ENCODE assay signal across 9 cellular contexts in genomic region chr12:132178801-132179401, GRCh38. TPM values are rescaled to one million over a fixed set of nuclear protein-coding genes. Genes with fewer than 3 reads are reported as not detected.
A peak's percentile ranks its signal among the peaks of the same experiment; 100 is the strongest.
DNase-seq lines count a peak whose midpoint lies in the region; ATAC-seq and TF ChIP-seq lines count a peak whose summit lies in the region.
"Had no signal": no experiment of that assay in that cellular context is flagged by ENCODE, and none has a peak within 500 bp of the region (broad histone marks: within the 10 kb centered on the region; RNA-seq: fewer than 3 reads in every experiment).

No MANE protein-coding gene starts in this region.

- POLR2A ChIA-PET in Panc1 (lab: Charles Lee): no interaction called here

- no peaks in the 10 kb centered on the region for H3K4me1 ChIP-seq in left ventricle myocardium inferior
- peaks cover 4% of the 10 kb centered on the region; the same call in 1 of the 2 replicates for H3K4me1 ChIP-seq in Panc1 (ENCODE audit: control insufficient read depth, insufficient read depth, low read length)
- H3K4me1 ChIP-seq in SJCRH30: no peaks in the 10 kb centered on the region
- H3K4me1 ChIP-seq in upper lobe of right lung: no peaks in the 10 kb centered on the region

- H3K4me3 ChIP-seq in left ventricle myocardium inferior: no peak overlapping the region
- peak overlapping the region in 1 of 2 experiments; percentile 24; a peak in 1 of 4 replicates for H3K4me3 ChIP-seq in Panc1 (ENCODE audit: low read depth in 2 of 2, low read length in 2 of 2)
- H3K4me3 ChIP-seq in SJCRH30: no peak overlapping the region
- no peak overlapping the region for H3K4me3 ChIP-seq in upper lobe of right lung

- H3K27me3 ChIP-seq in left ventricle myocardium inferior (ENCODE audit: low read depth) (peaks cover 87% of the 10 kb centered on the region), Panc1 (ENCODE audit: control insufficient read depth, insufficient read depth, low read length) (peaks cover 5% of the 10 kb centered on the region), SJCRH30 (peaks cover 3% of the 10 kb centered on the region; the same call in 1 of the 2 replicates), upper lobe of right lung (peaks cover 31% of the 10 kb centered on the region)

- no peaks in the 10 kb centered on the region for H3K36me3 ChIP-seq in left ventricle myocardium inferior
- no peaks in the 10 kb centered on the region for H3K36me3 ChIP-seq in Panc1 (ENCODE audit: control insufficient read depth, insufficient read depth, low read length)
- H3K36me3 ChIP-seq in SJCRH30: no peaks in the 10 kb centered on the region
- H3K36me3 ChIP-seq in upper lobe of right lung: no peaks in the 10 kb centered on the region

- H3K4me3 Mint-ChIP-seq in activated naive CD8-positive, alpha-beta T cell treated with anti-CD3 and anti-CD28 coated beads, Interleukin-2, amount 50 U/mL, for 24 hours: peak overlapping the region; percentile 34
- H3K4me3 Mint-ChIP-seq in stimulated activated naive CD8-positive, alpha-beta T cell treated with anti-CD3 and anti-CD28 coated beads, Interleukin-15, amount 100 ng/mL, for 72 hours: peak overlapping the region; percentile 77 to 80

- no TSS peak for BruUV-seq in Panc1 (replicated peaks; lab: Mats Ljungman, UMichigan)

- H3K36me3 Mint-ChIP-seq in activated naive CD8-positive, alpha-beta T cell treated with anti-CD3 and anti-CD28 coated beads, Interleukin-2, amount 50 U/mL, for 24 hours (ENCODE audit: low read depth): no peaks in the 10 kb centered on the region

- H3K27me3 Mint-ChIP-seq in activated naive CD8-positive, alpha-beta T cell treated with anti-CD3 and anti-CD28 coated beads, Interleukin-2, amount 50 U/mL, for 24 hours: peaks cover 1% of the 10 kb centered on the region
- H3K27me3 Mint-ChIP-seq in stimulated activated naive CD8-positive, alpha-beta T cell treated with anti-CD3 and anti-CD28 coated beads, Interleukin-15, amount 100 ng/mL, for 72 hours: peaks cover 7% of the 10 kb centered on the region

- peaks cover 19% of the 10 kb centered on the region for H3K4me1 Mint-ChIP-seq in activated naive CD8-positive, alpha-beta T cell treated with anti-CD3 and anti-CD28 coated beads, Interleukin-2, amount 50 U/mL, for 24 hours
- H3K4me1 Mint-ChIP-seq in stimulated activated naive CD8-positive, alpha-beta T cell treated with anti-CD3 and anti-CD28 coated beads, Interleukin-15, amount 100 ng/mL, for 72 hours: peaks cover 43% of the 10 kb centered on the region

- TF ChIP-seq CTCF in left ventricle myocardium inferior (IDR thresholded peaks at IDR 0.05; ENCODE audit: borderline replicate concordance): no peak
- TF ChIP-seq CTCF in Panc1 (IDR thresholded peaks at IDR 0.05): no peak
- TF ChIP-seq CTCF in upper lobe of right lung (IDR thresholded peaks at IDR 0.05): no peak

- CTCF ChIA-PET in Panc1 (lab: Charles Lee): no interaction called here

- DNase-seq in Right ventricle myocardium inferior (ENCODE audit: missing footprints) (peak; percentile 57), left ventricle myocardium inferior (no peak), Panc1 (ENCODE audit: low read depth, low spot score) (no peak), SJCRH30 (no peak), upper lobe of right lung (no peak)
- DNase-seq in activated naive CD8-positive, alpha-beta T cell treated with anti-CD3 and anti-CD28 coated beads, Interleukin-2, amount 50 U/mL, for 24 hours: peak; percentile 25
- no peak for DNase-seq in stimulated activated naive CD8-positive, alpha-beta T cell treated with anti-CD3 and anti-CD28 coated beads, Interleukin-15, amount 100 ng/mL, for 72 hours
- DNase-seq: foreskin fibroblast had no signal

- intact Hi-C loops in Right ventricle myocardium inferior (cut with DNase I) (no loop called here), left ventricle myocardium inferior (cut with micrococcal nuclease) (no loop called here), Panc1 (cut with micrococcal nuclease; ENCODE audit: unreplicated experiment) (no loop called here), upper lobe of right lung (cut with DNase I) (no loop called here)

- H3K9me3 Mint-ChIP-seq in activated naive CD8-positive, alpha-beta T cell treated with anti-CD3 and anti-CD28 coated beads, Interleukin-2, amount 50 U/mL, for 24 hours: no peaks in the 10 kb centered on the region
- no peaks in the 10 kb centered on the region for H3K9me3 Mint-ChIP-seq in stimulated activated naive CD8-positive, alpha-beta T cell treated with anti-CD3 and anti-CD28 coated beads, Interleukin-15, amount 100 ng/mL, for 72 hours

- H3K27ac ChIP-seq in left ventricle myocardium inferior (replicated peaks) (no peak overlapping the region), Panc1 (ENCODE audit: low read length) (no peak overlapping the region), SJCRH30 (no peak overlapping the region), upper lobe of right lung (no peak overlapping the region)

- no peak overlapping the region for H3K27ac Mint-ChIP-seq in activated naive CD8-positive, alpha-beta T cell treated with anti-CD3 and anti-CD28 coated beads, Interleukin-2, amount 50 U/mL, for 24 hours
- peak overlapping the region in 1 of 2 donors; percentile 81 for H3K27ac Mint-ChIP-seq in stimulated activated naive CD8-positive, alpha-beta T cell treated with anti-CD3 and anti-CD28 coated beads, Interleukin-15, amount 100 ng/mL, for 72 hours

- H3K9me3 ChIP-seq in left ventricle myocardium inferior (replicated peaks) (no peaks in the 10 kb centered on the region), Panc1 (ENCODE audit: control insufficient read depth, insufficient read depth, low read depth, low read length) (no peaks in the 10 kb centered on the region), SJCRH30 (replicated peaks) (no peaks in the 10 kb centered on the region), upper lobe of right lung (no peaks in the 10 kb centered on the region)

- in situ Hi-C loops in Panc1 (cut with HindIII; ENCODE audit: low pct_unique_long_range_greater_than_20kb, low sequenced_read_pairs): no loop called here

- ATAC-seq in Right ventricle myocardium inferior (no peak), Panc1 (peak; percentile 14; the same call in 1 of the 2 replicates), upper lobe of right lung (no peak), HG02678 (IDR thresholded peaks at IDR 0.05; ENCODE audit: unreplicated experiment) (no peak)
- ATAC-seq in activated naive CD8-positive, alpha-beta T cell treated with anti-CD3 and anti-CD28 coated beads, Interleukin-2, amount 50 U/mL, for 24 hours: no peak
- peak; percentile 45 for ATAC-seq in stimulated activated naive CD8-positive, alpha-beta T cell treated with anti-CD3 and anti-CD28 coated beads, Interleukin-15, amount 100 ng/mL, for 72 hours

RNA-seq across cellular contexts. Expression of gene NOC4L, which starts 34.6 kb away (rescaled TPM):
- total RNA-seq in Right ventricle myocardium inferior (9.2 TPM), left ventricle myocardium inferior (10.3 TPM), Panc1 (2021; ENCODE audit: unreplicated experiment) (29.8 TPM), upper lobe of right lung (16.5 TPM)
- 30.0 TPM for polyA plus RNA-seq in Panc1 (2012; ENCODE audit: insufficient read length)
- 14.3 and 15.4 TPM in 2 replicates for total RNA-seq in SJCRH30 (2014; rRNA removed; shearing (Covaris generic))

RNA-seq across cellular contexts. Expression of gene DDX51, which starts 34.8 kb away (rescaled TPM):
- total RNA-seq in Right ventricle myocardium inferior (10.4 TPM), left ventricle myocardium inferior (9.0 TPM), Panc1 (2021; ENCODE audit: unreplicated experiment) (29.3 TPM), upper lobe of right lung (16.2 TPM)
- 38.0 TPM for polyA plus RNA-seq in Panc1 (2012; ENCODE audit: insufficient read length)
- 12.0 and 12.5 TPM in 2 replicates for total RNA-seq in SJCRH30 (2014; rRNA removed; shearing (Covaris generic))

Comparison
In these comparisons a context has a peak if more than half of its experiments do, and no peak if none do; other contexts are left out.
1. DNase-seq: peak in Right ventricle myocardium inferior (single experiment) and activated naive CD8-positive, alpha-beta T cell treated with anti-CD3 and anti-CD28 coated beads, Interleukin-2, amount 50 U/mL, for 24 hours (single experiment); none in left ventricle myocardium inferior (single experiment), Panc1 (single experiment), stimulated activated naive CD8-positive, alpha-beta T cell treated with anti-CD3 and anti-CD28 coated beads, Interleukin-15, amount 100 ng/mL, for 72 hours (0 of 2), SJCRH30 (0 of 2) and upper lobe of right lung (single experiment).
2. ATAC-seq: peak in Panc1 (single experiment) and stimulated activated naive CD8-positive, alpha-beta T cell treated with anti-CD3 and anti-CD28 coated beads, Interleukin-15, amount 100 ng/mL, for 72 hours (single experiment); none in Right ventricle myocardium inferior (single experiment), activated naive CD8-positive, alpha-beta T cell treated with anti-CD3 and anti-CD28 coated beads, Interleukin-2, amount 50 U/mL, for 24 hours (single experiment), upper lobe of right lung (single experiment) and HG02678 (single experiment).